ENCODE assay signal across 13 cellular contexts in the genomic region with DNA sequence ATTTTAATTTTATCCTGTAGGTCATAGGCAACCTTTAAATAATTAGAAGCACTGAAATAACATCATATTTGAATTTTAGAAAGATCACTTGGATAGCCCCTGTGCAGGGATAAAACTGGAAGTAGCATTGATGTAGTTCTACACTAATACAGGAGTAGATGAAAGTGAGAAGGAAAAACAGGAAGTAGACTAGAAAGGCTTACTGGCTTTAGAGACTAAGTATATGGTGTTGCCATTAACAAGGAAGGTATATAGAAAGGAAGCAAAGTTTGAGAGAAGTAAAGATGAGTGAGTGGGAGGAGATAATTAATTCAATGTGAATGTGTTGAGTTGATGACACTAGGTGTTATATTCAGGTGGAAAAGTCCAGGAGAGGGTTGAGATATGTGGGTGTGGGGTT.
DNase-seq lines count a peak whose midpoint lies in the region; ATAC-seq and TF ChIP-seq lines count a peak whose summit lies in the region.
"Had no signal": no experiment of that assay in that cellular context is flagged by ENCODE, and none has a peak within 500 bp of the region (broad histone marks: within the 10 kb centered on the region; RNA-seq: fewer than 3 reads in every experiment).

No MANE protein-coding gene starts in this region.

- H3K36me3 ChIP-seq in aorta (ENCODE audit: control insufficient read depth in 1 of 2, insufficient read depth in 2 of 2, low read length in 1 of 2) = no peaks in the 10 kb centered on the region

- H3K36me3 Mint-ChIP-seq in CD14-positive monocyte = no peaks in the 10 kb centered on the region

- no peak overlapping the region for H3K4me3 Mint-ChIP-seq in CD14-positive monocyte

- H3K9me3 Mint-ChIP-seq in CD14-positive monocyte = peaks cover 0 to 3% (median 0%) of the 10 kb centered on the region in 7 donors

- H3K27me3 ChIP-seq in aorta (ENCODE audit: control insufficient read depth in 1 of 2, insufficient read depth in 2 of 2, low read length in 1 of 2) = no peaks in the 10 kb centered on the region

- H3K4me3 ChIP-seq in NB4 (ENCODE audit: low read depth, low read length) (no peak overlapping the region), aorta (ENCODE audit: low read length in 2 of 2) (no peak overlapping the region)
- H3K4me3 ChIP-seq: mucosa of descending colon had no signal

- H3K27ac ChIP-seq in aorta (ENCODE audit: low read depth in 1 of 2, low read length in 2 of 2) = no peak overlapping the region

- peak; percentile 10 for DNase-seq in NB4 (ENCODE audit: low read depth)
- no peak for DNase-seq in NCI-H774 (lab: John Stamatoyannopoulos, UW)
- DNase-seq in aorta = no peak
- DNase-seq in mucosa of gallbladder (ENCODE audit: low spot score) = no peak
- DNase-seq in CD14-positive monocyte (ENCODE audit: low spot score) = no peak
- DNase-seq: activated CD4-positive, CD25-positive, alpha-beta regulatory T cell treated with anti-CD3 and anti-CD28 coated beads, Interleukin-2, amount 50 U/mL, for 72 hours; mucosa of descending colon; SHP77; stimulated activated CD4-positive, alpha-beta T cell treated with anti-CD3 and anti-CD28 coated beads, Interleukin-4, amount 100 ng/mL, for 4 hours; substantia nigra had no signal

- peaks cover 19% of the 10 kb centered on the region for H3K4me1 Mint-ChIP-seq in CD14-positive monocyte

- no peaks in the 10 kb centered on the region for H3K4me1 ChIP-seq in aorta (ENCODE audit: control insufficient read depth in 1 of 2, insufficient read depth in 2 of 2, low read length in 2 of 2)

- TF ChIP-seq POLR2A in GM18505 (IDR thresholded peaks at IDR 0.05; ENCODE audit: borderline replicate concordance, extremely low read depth, insufficient read depth, insufficient read length) (no peak), NB4 (IDR thresholded peaks at IDR 0.05; ENCODE audit: extremely low read depth, insufficient read length) (no peak)

- ATAC-seq in GM18505 (IDR thresholded peaks at IDR 0.05; ENCODE audit: unreplicated experiment) (peak; percentile 84), GM21381 (IDR thresholded peaks at IDR 0.05; ENCODE audit: unreplicated experiment) (peak; percentile 69), HG02981 (IDR thresholded peaks at IDR 0.05; ENCODE audit: unreplicated experiment) (peak; percentile 55), aorta (ENCODE audit: low FRiP score) (no peak)
- ATAC-seq: mucosa of descending colon had no signal

- no peaks in the 10 kb centered on the region for H3K9me3 ChIP-seq in aorta (ENCODE audit: control insufficient read depth, low read length)
- H3K9me3 ChIP-seq: mucosa of descending colon had no signal

- H3K27ac Mint-ChIP-seq in CD14-positive monocyte = no peak overlapping the region

- TF ChIP-seq CTCF in NB4 (IDR thresholded peaks at IDR 0.05; ENCODE audit: low read depth, low read length) (no peak), CD14-positive monocyte (IDR thresholded peaks at IDR 0.05) (no peak)

- H3K27me3 Mint-ChIP-seq in CD14-positive monocyte (ENCODE audit: low read depth in 3 of 3) = peaks cover 0 to 2% (median 0%) of the 10 kb centered on the region in 3 donors

- intact Hi-C loops in aorta (cut with DNase I) (no loop called here), CD14-positive monocyte (cut with micrococcal nuclease) (no loop called here)
